ENCODE assay signal across 22 cellular contexts in genomic region chr6:129212081-129212480, GRCh38.
DNase-seq lines count a peak whose midpoint lies in the region; TF ChIP-seq lines count a peak whose summit lies in the region.
"Had no signal": no experiment of that assay in that cellular context is flagged by ENCODE, and none has a peak within 500 bp of the region (broad histone marks: within the 10 kb centered on the region; RNA-seq: fewer than 3 reads in every experiment).

No MANE protein-coding gene starts in this region.

- DNase-seq in AG08395 (ENCODE audit: low spot score) (peak; percentile 67), HFFc6 (peak; percentile 58), choroid plexus epithelial cell (ENCODE audit: low read depth) (peak; percentile 73), myocyte (ENCODE audit: low read depth) (peak; percentile 87), DMS79 (lab: John Stamatoyannopoulos, UW) (no peak)
- DNase-seq in CD4-positive, alpha-beta memory T cell = no peak
- no peak for DNase-seq in activated CD4-positive, alpha-beta memory T cell treated with anti-CD3 and anti-CD28 coated beads for 36 hours
- no peak for DNase-seq in stimulated activated CD4-positive, alpha-beta T cell treated with anti-CD3 and anti-CD28 coated beads, Interleukin-4, amount 100 ng/mL, for 4 hours
- DNase-seq: activated T-cell treated with anti-CD3 and anti-CD28 coated beads, Interleukin-2, amount 50 U/mL, for 24 hours; colonic mucosa; heart right ventricle; KBM-7; mammary epithelial cell; NCI-H1436; NCI-H510A; Peyer's patch; sigmoid colon; stimulated activated CD8-positive, alpha-beta memory T cell treated with anti-CD3 and anti-CD28 coated beads, Interleukin-4, amount 100 ng/mL, for 48 hours; transverse colon had no signal

- no peaks in the 10 kb centered on the region for H3K9me3 ChIP-seq in CD4-positive, alpha-beta memory T cell (ENCODE audit: control insufficient read depth in 1 of 2, low read length in 2 of 2)
- H3K9me3 ChIP-seq: breast epithelium, colonic mucosa, heart right ventricle, Peyer's patch, sigmoid colon, transverse colon had no signal

- intact Hi-C loops in CD4-positive, alpha-beta memory T cell (cut with micrococcal nuclease) = no loop called here
- intact Hi-C loops in activated CD4-positive, alpha-beta memory T cell treated with anti-CD3 and anti-CD28 coated beads for 36 hours (cut with micrococcal nuclease) = no loop called here

- CTCF ChIA-PET in CD4-positive, alpha-beta memory T cell (lab: Charles Lee; ENCODE audit: partially characterized antibody) = no interaction called here
- CTCF ChIA-PET in activated CD4-positive, alpha-beta memory T cell treated with anti-CD3 and anti-CD28 coated beads for 36 hours (lab: Charles Lee) = no interaction called here

- H3K27me3 Mint-ChIP-seq in HFFc6 (ENCODE audit: insufficient read depth) = no peaks in the 10 kb centered on the region
- H3K27me3 Mint-ChIP-seq in CD4-positive, alpha-beta memory T cell = no peaks in the 10 kb centered on the region
- no peaks in the 10 kb centered on the region for H3K27me3 Mint-ChIP-seq in activated CD4-positive, alpha-beta memory T cell treated with anti-CD3 and anti-CD28 coated beads for 36 hours

- no peaks in the 10 kb centered on the region for H3K4me1 ChIP-seq in CD4-positive, alpha-beta memory T cell (ENCODE audit: insufficient read depth, low read length)
- H3K4me1 ChIP-seq: breast epithelium, colonic mucosa, Peyer's patch, transverse colon had no signal

- H3K9me3 Mint-ChIP-seq in HFFc6 = no peaks in the 10 kb centered on the region
- no peaks in the 10 kb centered on the region for H3K9me3 Mint-ChIP-seq in CD4-positive, alpha-beta memory T cell
- H3K9me3 Mint-ChIP-seq in activated CD4-positive, alpha-beta memory T cell treated with anti-CD3 and anti-CD28 coated beads for 36 hours = no peaks in the 10 kb centered on the region
- H3K9me3 Mint-ChIP-seq: activated T-cell treated with anti-CD3 and anti-CD28 coated beads, Interleukin-2, amount 50 U/mL, for 24 hours had no signal

- H3K4me1 Mint-ChIP-seq in HFFc6 (ENCODE audit: low read depth) = peaks cover 62% of the 10 kb centered on the region
- H3K4me1 Mint-ChIP-seq in CD4-positive, alpha-beta memory T cell = no peaks in the 10 kb centered on the region
- no peaks in the 10 kb centered on the region for H3K4me1 Mint-ChIP-seq in activated CD4-positive, alpha-beta memory T cell treated with anti-CD3 and anti-CD28 coated beads for 36 hours (ENCODE audit: low read depth)

- peak overlapping the region; percentile 1; the same call in 1 of the 2 replicates for H3K4me3 Mint-ChIP-seq in HFFc6
- no peak overlapping the region for H3K4me3 Mint-ChIP-seq in CD4-positive, alpha-beta memory T cell
- H3K4me3 Mint-ChIP-seq in activated CD4-positive, alpha-beta memory T cell treated with anti-CD3 and anti-CD28 coated beads for 36 hours = no peak overlapping the region
- H3K4me3 Mint-ChIP-seq: activated T-cell treated with anti-CD3 and anti-CD28 coated beads, Interleukin-2, amount 50 U/mL, for 24 hours had no signal

- H3K36me3 ChIP-seq in CD4-positive, alpha-beta memory T cell (ENCODE audit: insufficient read depth, low read length) = no peaks in the 10 kb centered on the region
- H3K36me3 ChIP-seq: breast epithelium, colonic mucosa, Peyer's patch, sigmoid colon, transverse colon had no signal

- no peaks in the 10 kb centered on the region for H3K27me3 ChIP-seq in CD4-positive, alpha-beta memory T cell (ENCODE audit: insufficient read depth, low read length)
- H3K27me3 ChIP-seq: breast epithelium, colonic mucosa, heart right ventricle, Peyer's patch, sigmoid colon, transverse colon had no signal

- peak overlapping the region; percentile 76 for H3K27ac Mint-ChIP-seq in HFFc6
- no peak overlapping the region for H3K27ac Mint-ChIP-seq in CD4-positive, alpha-beta memory T cell
- H3K27ac Mint-ChIP-seq in activated CD4-positive, alpha-beta memory T cell treated with anti-CD3 and anti-CD28 coated beads for 36 hours = no peak overlapping the region
- H3K27ac Mint-ChIP-seq: activated T-cell treated with anti-CD3 and anti-CD28 coated beads, Interleukin-2, amount 50 U/mL, for 24 hours; progenitor cell of endocrine pancreas had no signal

- TF ChIP-seq CTCF in HFFc6 (IDR thresholded peaks at IDR 0.05) (no peak), choroid plexus epithelial cell (conservative IDR thresholded peaks at IDR 0.05; ENCODE audit: low read depth, low read length) (no peak)

- POLR2A ChIA-PET in CD4-positive, alpha-beta memory T cell (lab: Charles Lee; ENCODE audit: partially characterized antibody) = no interaction called here
- POLR2A ChIA-PET in activated CD4-positive, alpha-beta memory T cell treated with anti-CD3 and anti-CD28 coated beads for 36 hours (lab: Charles Lee) = no interaction called here

- no peaks in the 10 kb centered on the region for H3K36me3 Mint-ChIP-seq in HFFc6 (ENCODE audit: low read depth)
- no peaks in the 10 kb centered on the region for H3K36me3 Mint-ChIP-seq in CD4-positive, alpha-beta memory T cell
- H3K36me3 Mint-ChIP-seq in activated CD4-positive, alpha-beta memory T cell treated with anti-CD3 and anti-CD28 coated beads for 36 hours = no peaks in the 10 kb centered on the region

- no peak overlapping the region for H3K27ac ChIP-seq in CD4-positive, alpha-beta memory T cell (ENCODE audit: low read depth, low read length)
- H3K27ac ChIP-seq: C4-2B, colonic mucosa, Peyer's patch, sigmoid colon, transverse colon had no signal

- no peak overlapping the region for H3K4me3 ChIP-seq in choroid plexus epithelial cell (ENCODE audit: low read depth, low read length)
- H3K4me3 ChIP-seq in CD4-positive, alpha-beta memory T cell (ENCODE audit: low read length in 2 of 2) = no peak overlapping the region
- H3K4me3 ChIP-seq: breast epithelium, colonic mucosa, heart right ventricle, Peyer's patch, sigmoid colon, transverse colon had no signal

Comparison
In these comparisons a context has a peak if more than half of its experiments do, and no peak if none do; other contexts are left out.
1. DNase-seq: peak in AG08395 (single experiment), HFFc6 (single experiment), choroid plexus epithelial cell (single experiment) and myocyte (single experiment); none in CD4-positive, alpha-beta memory T cell (0 of 5), activated CD4-positive, alpha-beta memory T cell treated with anti-CD3 and anti-CD28 coated beads for 36 hours (single experiment), stimulated activated CD4-positive, alpha-beta T cell treated with anti-CD3 and anti-CD28 coated beads, Interleukin-4, amount 100 ng/mL, for 4 hours (0 of 2) and DMS79 (single experiment).